21 cellular contexts compared by ENCODE assay signal in the genomic region with DNA sequence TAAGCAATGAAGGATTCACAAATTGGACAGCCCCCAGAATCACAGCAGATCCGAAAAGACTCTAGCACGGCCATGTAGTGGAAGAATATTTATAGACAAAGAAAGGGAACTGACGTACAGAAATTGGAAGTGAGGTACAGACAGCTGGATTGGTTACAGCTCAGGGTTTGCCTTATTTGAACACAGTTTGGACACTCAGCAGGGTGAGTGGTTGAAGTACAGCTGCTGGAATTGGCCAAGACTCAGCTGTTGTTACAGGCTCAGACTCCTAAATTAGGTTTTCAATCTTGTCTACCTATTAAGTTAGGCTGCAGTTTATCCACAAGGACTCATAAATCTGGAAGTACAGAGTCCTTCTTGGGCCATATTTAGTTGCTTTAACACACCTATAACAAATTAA. TPM values are rescaled to one million over a fixed set of nuclear protein-coding genes. Genes with fewer than 3 reads are reported as not detected.
DNase-seq lines count a peak whose midpoint lies in the region; ATAC-seq and TF ChIP-seq lines count a peak whose summit lies in the region.
"Had no signal": no experiment of that assay in that cellular context is flagged by ENCODE, and none has a peak within 500 bp of the region (broad histone marks: within the 10 kb centered on the region; RNA-seq: fewer than 3 reads in every experiment).

No MANE protein-coding gene starts in this region.

- no peaks in the 10 kb centered on the region for H3K9me2 ChIP-seq in hepatocyte (replicated peaks; ENCODE audit: insufficient read depth)

- H3K27ac Mint-ChIP-seq in stimulated activated effector memory CD8-positive, alpha-beta T cell treated with anti-CD3 and anti-CD28 coated beads, Interleukin-12 subunit alpha, Interleukin-12 subunit beta, amount 100 ng/mL, for 72 hours: peak overlapping the region; percentile 63
- no peak overlapping the region for H3K27ac Mint-ChIP-seq in CD14-positive monocyte

- POLR2A ChIA-PET in A673 (lab: Charles Lee; ENCODE audit: low non-redundant PET): no interaction called here
- POLR2A ChIA-PET in RWPE1 (lab: Yijun Ruan, JAX; ENCODE audit: low non-redundant PET): no interaction called here

- no peaks in the 10 kb centered on the region for H3K79me2 ChIP-seq in hepatocyte
- no peaks in the 10 kb centered on the region for H3K79me2 ChIP-seq in osteoblast (ENCODE audit: insufficient read depth, low read length)

- intact Hi-C loops in A673 (cut with micrococcal nuclease; ENCODE audit: unreplicated experiment) (no loop called here), CD14-positive monocyte (cut with micrococcal nuclease) (no loop called here)

- H3K4me3 ChIP-seq in A673 (ENCODE audit: low read depth, low read length, poor library complexity, severe bottlenecking) (no peak overlapping the region), SJCRH30 (no peak overlapping the region), hepatocyte (no peak overlapping the region), osteoblast (ENCODE audit: insufficient read depth, low read length) (no peak overlapping the region)
- H3K4me3 ChIP-seq: BLaER1 treated with 17β-estradiol and CSF1 and Interleukin-3, amounts not matched to agents 10 nM and 100 nM; GM23248 had no signal

- H3K4me3 Mint-ChIP-seq in stimulated activated effector memory CD8-positive, alpha-beta T cell treated with anti-CD3 and anti-CD28 coated beads, Interleukin-12 subunit alpha, Interleukin-12 subunit beta, amount 100 ng/mL, for 72 hours: no peak overlapping the region
- H3K4me3 Mint-ChIP-seq in CD14-positive monocyte: no peak overlapping the region

- H3K27me3 Mint-ChIP-seq in CD14-positive monocyte (ENCODE audit: low read depth in 3 of 3): peaks cover 0 to 4% (median 0%) of the 10 kb centered on the region in 3 donors
- H3K27me3 Mint-ChIP-seq: CD4-positive, alpha-beta memory T cell had no signal

- H3K9me3 ChIP-seq in A673 (ENCODE audit: low read depth, low read length, poor library complexity, severe bottlenecking) (peaks cover 16% of the 10 kb centered on the region), SJCRH30 (replicated peaks) (0 out of 2 replicates have a peak, but pooled peaks cover 11% of the 10 kb centered on the region), hepatocyte (ENCODE audit: low read depth) (no peaks in the 10 kb centered on the region), osteoblast (ENCODE audit: low read depth, low read length) (no peaks in the 10 kb centered on the region)
- H3K9me3 ChIP-seq: BE2C had no signal

- no peaks in the 10 kb centered on the region for H3K27me3 ChIP-seq in A673 (replicated peaks; ENCODE audit: insufficient read depth, low read depth, low read length, poor library complexity)
- no peaks in the 10 kb centered on the region for H3K27me3 ChIP-seq in SJCRH30
- no peaks in the 10 kb centered on the region for H3K27me3 ChIP-seq in hepatocyte
- peaks cover 15% of the 10 kb centered on the region for H3K27me3 ChIP-seq in osteoblast (ENCODE audit: insufficient read depth, low read length)
- H3K27me3 ChIP-seq: BE2C; BLaER1 treated with 17β-estradiol and CSF1 and Interleukin-3, amounts not matched to agents 10 nM and 100 nM had no signal

- H3K4me1 ChIP-seq in A673 (ENCODE audit: insufficient read depth, low read length, poor library complexity, severe bottlenecking) (peaks cover 30% of the 10 kb centered on the region), SJCRH30 (peaks cover 15% of the 10 kb centered on the region), hepatocyte (ENCODE audit: insufficient read depth) (no peaks in the 10 kb centered on the region), osteoblast (ENCODE audit: insufficient read depth, low read length) (no peaks in the 10 kb centered on the region)
- H3K4me1 ChIP-seq: BE2C had no signal

- H2AFZ ChIP-seq in hepatocyte: no peak overlapping the region
- H2AFZ ChIP-seq in osteoblast (ENCODE audit: low read length): no peak overlapping the region
- H2AFZ ChIP-seq: GM23248 had no signal

- CTCF ChIA-PET in A673 (lab: Charles Lee): no interaction called here
- CTCF ChIA-PET in RWPE1 (lab: Yijun Ruan, JAX): no interaction called here

- H3K36me3 Mint-ChIP-seq in stimulated activated effector memory CD8-positive, alpha-beta T cell treated with anti-CD3 and anti-CD28 coated beads, Interleukin-12 subunit alpha, Interleukin-12 subunit beta, amount 100 ng/mL, for 72 hours: no peaks in the 10 kb centered on the region
- no peaks in the 10 kb centered on the region for H3K36me3 Mint-ChIP-seq in CD14-positive monocyte

- H3K36me3 ChIP-seq in A673 (ENCODE audit: insufficient read depth, low read length, poor library complexity, severe bottlenecking) (no peaks in the 10 kb centered on the region), SJCRH30 (no peaks in the 10 kb centered on the region), hepatocyte (replicated peaks; ENCODE audit: insufficient read depth, low read depth) (no peaks in the 10 kb centered on the region), osteoblast (ENCODE audit: insufficient read depth, low read length) (no peaks in the 10 kb centered on the region)

- peaks cover 27% of the 10 kb centered on the region for H3K4me1 Mint-ChIP-seq in stimulated activated effector memory CD8-positive, alpha-beta T cell treated with anti-CD3 and anti-CD28 coated beads, Interleukin-12 subunit alpha, Interleukin-12 subunit beta, amount 100 ng/mL, for 72 hours
- peaks cover 3% of the 10 kb centered on the region for H3K4me1 Mint-ChIP-seq in CD14-positive monocyte

- TF ChIP-seq CTCF in A673 (conservative IDR thresholded peaks at IDR 0.05; ENCODE audit: low read depth, low read length): no peak
- TF ChIP-seq CTCF in hepatocyte (IDR thresholded peaks at IDR 0.05; ENCODE audit: poor library complexity): no peak
- TF ChIP-seq CTCF in CD14-positive monocyte (IDR thresholded peaks at IDR 0.05): no peak
- TF ChIP-seq CTCF in osteoblast (IDR thresholded peaks at IDR 0.05; ENCODE audit: extremely low read depth, low read depth, low read length): no peak
- no peak for TF ChIP-seq CTCF in RWPE1 (conservative IDR thresholded peaks at IDR 0.05; ENCODE audit: low read depth)

- H3K4me2 ChIP-seq in hepatocyte: no peak overlapping the region
- H3K4me2 ChIP-seq in osteoblast (ENCODE audit: insufficient read depth, low read length): no peak overlapping the region
- H3K4me2 ChIP-seq: BLaER1 treated with 17β-estradiol and CSF1 and Interleukin-3, amounts not matched to agents 10 nM and 100 nM had no signal

- DNase-seq in A673 (ENCODE audit: low spot score): no peak
- DNase-seq in SJCRH30: peak in 1 of 2 experiments; percentile 36
- DNase-seq in hepatocyte (ENCODE audit: low spot score): no peak
- DNase-seq in stimulated activated effector memory CD8-positive, alpha-beta T cell treated with anti-CD3 and anti-CD28 coated beads, Interleukin-12 subunit alpha, Interleukin-12 subunit beta, amount 100 ng/mL, for 72 hours (ENCODE audit: low spot score in 2 of 2): peak in 1 of 2 donors; percentile 6
- no peak for DNase-seq in CD14-positive monocyte (ENCODE audit: low spot score)
- DNase-seq in osteoblast (ENCODE audit: insufficient read length, low spot score, missing footprints): no peak
- no peak for DNase-seq in RWPE1 (ENCODE audit: low spot score)
- DNase-seq: ACHN; AML-193; BE2C; Calu3; CD4-positive, alpha-beta memory T cell; COR-L47; DMS153; DND-41; H7; HCEC 1CT had no signal

- WGBS in hepatocyte (ENCODE audit: low lambda C conversion rate, missing lambda C conversion rate): 89% methylated on average over 3 of the region's 3 CpGs

- no peak for ATAC-seq in stimulated activated effector memory CD8-positive, alpha-beta T cell treated with anti-CD3 and anti-CD28 coated beads, Interleukin-12 subunit alpha, Interleukin-12 subunit beta, amount 100 ng/mL, for 72 hours

- no peaks in the 10 kb centered on the region for H3K9me3 Mint-ChIP-seq in stimulated activated effector memory CD8-positive, alpha-beta T cell treated with anti-CD3 and anti-CD28 coated beads, Interleukin-12 subunit alpha, Interleukin-12 subunit beta, amount 100 ng/mL, for 72 hours
- peaks cover 14 to 34% (median 25%) of the 10 kb centered on the region in 7 donors for H3K9me3 Mint-ChIP-seq in CD14-positive monocyte

- H3K27ac ChIP-seq in A673 (ENCODE audit: low read depth, low read length, poor library complexity, severe bottlenecking): peak overlapping the region; percentile 90
- H3K27ac ChIP-seq in SJCRH30: peak overlapping the region; percentile 62
- peak overlapping the region; percentile 29 for H3K27ac ChIP-seq in hepatocyte
- H3K27ac ChIP-seq in osteoblast (ENCODE audit: low read depth, low read length): no peak overlapping the region
- no peak overlapping the region for H3K27ac ChIP-seq in RWPE1
- H3K27ac ChIP-seq: 22Rv1; BLaER1 treated with 17β-estradiol and CSF1 and Interleukin-3, amounts not matched to agents 10 nM and 100 nM; GM23248 had no signal

- BruUV-seq in A673 (replicated peaks; lab: Mats Ljungman, UMichigan): no TSS peak

- H4K20me1 ChIP-seq in hepatocyte (ENCODE audit: insufficient read depth, poor library complexity, severe bottlenecking) (no peaks in the 10 kb centered on the region), osteoblast (ENCODE audit: insufficient read depth, low read length) (no peaks in the 10 kb centered on the region)
- H4K20me1 ChIP-seq: BLaER1 treated with 17β-estradiol and CSF1 and Interleukin-3, amounts not matched to agents 10 nM and 100 nM had no signal

RNA-seq across cellular contexts. Expression of a gene that starts 5.8 kb away (rescaled TPM):
- total RNA-seq in A673 (2021) (not detected in 2 replicates), hepatocyte (not detected in 2 replicates), osteoblast (not detected in 2 replicates)
- 0.58 and 0.71 TPM in 2 replicates for total RNA-seq in SJCRH30 (2014; rRNA removed; shearing (Covaris generic))
- polyA plus RNA-seq in hepatocyte (not detected in 2 replicates), CD14-positive monocyte (under 1 TPM in 1 of 2 donors, not detected in 1; 0.21 TPM)
- total RNA-seq: Calu3; CD4-positive, alpha-beta memory T cell; GM23248; H1; H7 had no signal
- polyA plus RNA-seq: CD4-positive, alpha-beta memory T cell; GM23248; H1 had no signal

RNA-seq across cellular contexts. Expression of a gene that starts 40.8 kb away (rescaled TPM):
- total RNA-seq in A673 (2021) (22.1 and 24.1 TPM in 2 replicates), hepatocyte (4.3 and 6.1 TPM in 2 replicates), osteoblast (40.7 and 41.3 TPM in 2 replicates)
- total RNA-seq in SJCRH30 (2014; rRNA removed; shearing (Covaris generic)): 18.6 and 20.5 TPM in 2 replicates
- polyA plus RNA-seq in hepatocyte (5.6 and 5.8 TPM in 2 replicates), CD14-positive monocyte (10 to 100 TPM in 1 of 2 donors, 1 to 10 TPM in 1; 9.0 to 16.6 TPM)

Comparison
In these comparisons a context has a peak if more than half of its experiments do, and no peak if none do; other contexts are left out.
1. H3K27ac ChIP-seq: peak in A673 (single experiment), SJCRH30 (single experiment) and hepatocyte (single experiment); none in osteoblast (single experiment) and RWPE1 (single experiment).